Comparison of ENCODE assay signal across 9 cellular contexts in the genomic region with DNA sequence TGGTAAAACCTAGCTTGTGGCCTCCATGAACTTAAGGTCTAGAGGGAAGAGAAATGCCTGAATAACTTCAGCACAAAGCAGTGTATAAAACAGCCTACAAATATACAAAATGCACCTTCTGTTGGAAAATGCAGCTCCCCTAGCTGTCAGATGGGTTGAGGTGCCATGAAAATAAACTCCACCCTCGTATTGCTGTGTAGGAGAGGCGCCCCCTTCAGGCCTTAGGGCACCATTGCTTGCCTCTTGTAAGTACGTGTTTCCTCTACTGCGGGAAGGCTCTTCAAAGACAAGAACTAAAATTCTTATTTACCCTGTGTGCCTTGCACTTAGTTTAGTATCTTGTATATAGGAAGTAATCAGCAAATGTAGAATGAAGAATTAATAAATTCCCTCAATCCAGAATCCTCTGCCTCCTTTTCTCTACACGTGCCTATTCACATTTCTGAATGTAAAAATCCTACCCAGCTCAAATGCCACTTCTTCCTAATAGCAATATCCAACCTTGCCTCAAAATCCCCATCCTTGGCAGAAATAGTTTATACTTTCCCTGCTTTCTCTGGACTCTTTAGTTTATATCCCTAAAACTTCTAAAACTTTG.
DNase-seq lines count a peak whose midpoint lies in the region; ATAC-seq and TF ChIP-seq lines count a peak whose summit lies in the region.
"Had no signal": no experiment of that assay in that cellular context is flagged by ENCODE, and none has a peak within 500 bp of the region (broad histone marks: within the 10 kb centered on the region; RNA-seq: fewer than 3 reads in every experiment).

No MANE protein-coding gene starts in this region.

- POLR2A ChIA-PET in Panc1 (lab: Charles Lee), result no interaction called here

- no peak overlapping the region for H2AFZ ChIP-seq in osteoblast (ENCODE audit: low read length)

- CTCF ChIA-PET in Panc1 (lab: Charles Lee), result no interaction called here
- CTCF ChIA-PET in activated naive CD4-positive, alpha-beta T cell treated with anti-CD3 and anti-CD28 coated beads, Interleukin-2, amount 10 ng/mL, durations not matched to agents 7 days and 5 days (lab: Charles Lee), result interaction anchor here (0.9 to 1.0 kb wide), 3 partner anchors 9 to 476 kb away, joined by 3 read pairs; no protein-coding TSS in a partner anchor

- peak; percentile 75 for DNase-seq in DMS53 treated with DMSO at 0.1 percent for 48 hours (lab: John Stamatoyannopoulos, UW; ENCODE audit: unreplicated experiment)
- peak; percentile 22 for DNase-seq in Panc1 (ENCODE audit: low read depth, low spot score)
- DNase-seq in epithelial cell of proximal tubule (ENCODE audit: low read depth), result peak; percentile 32
- peak; percentile 15 for DNase-seq in osteoblast (ENCODE audit: insufficient read length, low spot score, missing footprints)
- DNase-seq in activated naive CD4-positive, alpha-beta T cell treated with anti-CD3 and anti-CD28 coated beads, Interleukin-2, amount 10 ng/mL, durations not matched to agents 7 days and 5 days, result no peak
- DNase-seq in activated CD8-positive, alpha-beta memory T cell treated with anti-CD3 and anti-CD28 coated beads for 24 hours, result no peak

- no peaks in the 10 kb centered on the region for H3K9me3 ChIP-seq in Panc1 (ENCODE audit: control insufficient read depth, insufficient read depth, low read depth, low read length)
- no peaks in the 10 kb centered on the region for H3K9me3 ChIP-seq in osteoblast (ENCODE audit: low read depth, low read length)

- H3K27ac Mint-ChIP-seq in activated naive CD4-positive, alpha-beta T cell treated with anti-CD3 and anti-CD28 coated beads, Interleukin-2, amount 10 ng/mL, durations not matched to agents 7 days and 5 days, result no peak overlapping the region
- H3K27ac Mint-ChIP-seq: activated naive CD8-positive, alpha-beta T cell had no signal

- no TSS peak for BruUV-seq in Panc1 (replicated peaks; lab: Mats Ljungman, UMichigan)

- TF ChIP-seq CTCF in Panc1 (IDR thresholded peaks at IDR 0.05), result peak; percentile 50
- peak; percentile 99 for TF ChIP-seq CTCF in epithelial cell of proximal tubule (conservative IDR thresholded peaks at IDR 0.05; ENCODE audit: low read depth, low read length)
- peak; percentile 85 for TF ChIP-seq CTCF in osteoblast (IDR thresholded peaks at IDR 0.05; ENCODE audit: extremely low read depth, low read depth, low read length)

- no peaks in the 10 kb centered on the region for H3K9me3 Mint-ChIP-seq in activated naive CD4-positive, alpha-beta T cell treated with anti-CD3 and anti-CD28 coated beads, Interleukin-2, amount 10 ng/mL, durations not matched to agents 7 days and 5 days

- H3K27me3 Mint-ChIP-seq in activated naive CD4-positive, alpha-beta T cell treated with anti-CD3 and anti-CD28 coated beads, Interleukin-2, amount 10 ng/mL, durations not matched to agents 7 days and 5 days, result no peaks in the 10 kb centered on the region
- H3K27me3 Mint-ChIP-seq: activated naive CD8-positive, alpha-beta T cell had no signal

- peak; percentile 88 for ATAC-seq in GM19351 (IDR thresholded peaks at IDR 0.05; ENCODE audit: unreplicated experiment)
- peak; percentile 85 for ATAC-seq in HG03520 (IDR thresholded peaks at IDR 0.05; ENCODE audit: unreplicated experiment)
- ATAC-seq in Panc1, result no peak

- intact Hi-C loops in Panc1 (cut with micrococcal nuclease; ENCODE audit: unreplicated experiment), result no loop called here

- H3K4me1 Mint-ChIP-seq in activated naive CD4-positive, alpha-beta T cell treated with anti-CD3 and anti-CD28 coated beads, Interleukin-2, amount 10 ng/mL, durations not matched to agents 7 days and 5 days, result no peaks in the 10 kb centered on the region

- in situ Hi-C loops in Panc1 (cut with HindIII; ENCODE audit: low pct_unique_long_range_greater_than_20kb, low sequenced_read_pairs), result no loop called here

- H3K4me1 ChIP-seq in Panc1 (ENCODE audit: control insufficient read depth, insufficient read depth, low read length), result no peaks in the 10 kb centered on the region
- H3K4me1 ChIP-seq in osteoblast (ENCODE audit: insufficient read depth, low read length), result no peaks in the 10 kb centered on the region

- H3K4me3 Mint-ChIP-seq in activated naive CD4-positive, alpha-beta T cell treated with anti-CD3 and anti-CD28 coated beads, Interleukin-2, amount 10 ng/mL, durations not matched to agents 7 days and 5 days, result no peak overlapping the region
- H3K4me3 Mint-ChIP-seq: activated naive CD8-positive, alpha-beta T cell had no signal

- H3K27me3 ChIP-seq in Panc1 (ENCODE audit: control insufficient read depth, insufficient read depth, low read length) (no peaks in the 10 kb centered on the region), osteoblast (ENCODE audit: insufficient read depth, low read length) (no peaks in the 10 kb centered on the region)

- no peaks in the 10 kb centered on the region for H3K79me2 ChIP-seq in osteoblast (ENCODE audit: insufficient read depth, low read length)

- H3K36me3 Mint-ChIP-seq in activated naive CD4-positive, alpha-beta T cell treated with anti-CD3 and anti-CD28 coated beads, Interleukin-2, amount 10 ng/mL, durations not matched to agents 7 days and 5 days, result no peaks in the 10 kb centered on the region
- H3K36me3 Mint-ChIP-seq: activated naive CD8-positive, alpha-beta T cell had no signal

- H3K27ac ChIP-seq in Panc1 (ENCODE audit: low read length), result no peak overlapping the region
- no peak overlapping the region for H3K27ac ChIP-seq in osteoblast (ENCODE audit: low read depth, low read length)

- no peak overlapping the region for H3K4me2 ChIP-seq in osteoblast (ENCODE audit: insufficient read depth, low read length)

- no peaks in the 10 kb centered on the region for H4K20me1 ChIP-seq in osteoblast (ENCODE audit: insufficient read depth, low read length)

- H3K4me3 ChIP-seq in Panc1 (ENCODE audit: low read depth in 2 of 2, low read length in 2 of 2) (no peak overlapping the region), epithelial cell of proximal tubule (ENCODE audit: low read depth, low read length) (no peak overlapping the region), osteoblast (ENCODE audit: insufficient read depth, low read length) (no peak overlapping the region)

- no peaks in the 10 kb centered on the region for H3K36me3 ChIP-seq in Panc1 (ENCODE audit: control insufficient read depth, insufficient read depth, low read length)
- H3K36me3 ChIP-seq in osteoblast (ENCODE audit: insufficient read depth, low read length), result no peaks in the 10 kb centered on the region

Comparison
In these comparisons a context has a peak if more than half of its experiments do, and no peak if none do; other contexts are left out.
1. DNase-seq: peak in DMS53 treated with DMSO at 0.1 percent for 48 hours (single experiment), Panc1 (single experiment), epithelial cell of proximal tubule (single experiment) and osteoblast (single experiment); none in activated naive CD4-positive, alpha-beta T cell treated with anti-CD3 and anti-CD28 coated beads, Interleukin-2, amount 10 ng/mL, durations not matched to agents 7 days and 5 days (single experiment) and activated CD8-positive, alpha-beta memory T cell treated with anti-CD3 and anti-CD28 coated beads for 24 hours (single experiment).
2. Peak in every context shown above with its lines, with median percentiles within 50 percentile points of each other: CTCF ChIP-seq.